Comparison of ENCODE assay signal across 8 cellular contexts in genomic region chr10:102678842-102679289, GRCh38. TPM values are rescaled to one million over a fixed set of nuclear protein-coding genes. Genes with fewer than 3 reads are reported as not detected.
DNase-seq lines count a peak whose midpoint lies in the region; ATAC-seq, FAIRE-seq and TF ChIP-seq lines count a peak whose summit lies in the region.

No MANE protein-coding gene starts in this region.

- no peaks in the 10 kb centered on the region for H3K9me3 ChIP-seq in keratinocyte (ENCODE audit: control insufficient read depth, low read depth, low read length)

- intact Hi-C loops in MCF 10A (cut with micrococcal nuclease) = loop anchor here (5.0 kb wide), 1 partner anchor 33 kb away; the partner anchor contains the start of genes ARL3 and SFXN2

- peaks cover 4% of the 10 kb centered on the region for H3K4me1 Mint-ChIP-seq in MCF 10A (ENCODE audit: insufficient read depth, unreplicated experiment)
- H3K4me1 Mint-ChIP-seq in stimulated activated memory B cell treated with anti-CD40 and anti-IgM and Interleukin-4, amounts not matched to agents 10 μg/mL and 1 μg/mL and 100 μg/mL, for 72 hours = peaks cover 31% of the 10 kb centered on the region
- peaks cover 22% of the 10 kb centered on the region for H3K4me1 Mint-ChIP-seq in activated T-helper 17 cell treated with anti-CD3 and anti-CD28 coated beads, Interleukin-2, amount 50 U/mL, for 72 hours

- H3K4me3 Mint-ChIP-seq in MCF 10A (ENCODE audit: unreplicated experiment) = no peak overlapping the region
- no peak overlapping the region for H3K4me3 Mint-ChIP-seq in stimulated activated memory B cell treated with anti-CD40 and anti-IgM and Interleukin-4, amounts not matched to agents 10 μg/mL and 1 μg/mL and 100 μg/mL, for 72 hours
- H3K4me3 Mint-ChIP-seq in activated T-helper 17 cell treated with anti-CD3 and anti-CD28 coated beads, Interleukin-2, amount 50 U/mL, for 72 hours = no peak overlapping the region

- CTCF ChIA-PET in MCF 10A (lab: Yijun Ruan, JAX) = interaction anchor here (0.9 to 3.1 kb wide), 12 partner anchors 9 to 34 kb away, joined by 3 to 14 read pairs (median 5); partner anchors contain the start of gene ARL3

- H3K36me3 ChIP-seq in keratinocyte (ENCODE audit: control insufficient read depth in 2 of 2, extremely low read depth in 1 of 2, insufficient read depth in 2 of 2, low read length in 2 of 2) = peaks cover 0 to 3% of the 10 kb centered on the region in 2 experiments

- no peaks in the 10 kb centered on the region for H4K20me1 ChIP-seq in keratinocyte (ENCODE audit: control insufficient read depth, extremely low read depth, insufficient read depth, low read length)

- H2AFZ ChIP-seq in keratinocyte (ENCODE audit: control insufficient read depth, low read length) = no peak overlapping the region

- no TSS peak for BruUV-seq in MCF 10A (replicated peaks; lab: Mats Ljungman, UMichigan)

- TF ChIP-seq CTCF in MCF 10A (IDR thresholded peaks at IDR 0.05; ENCODE audit: unreplicated experiment) = peak; percentile 66
- peak; percentile 40 to 78 (median 75) for TF ChIP-seq CTCF in keratinocyte (optimal IDR thresholded peaks at IDR 0.05 in 1 of 3, IDR thresholded peaks at IDR 0.05 in 1 of 3, conservative IDR thresholded peaks at IDR 0.05 in 1 of 3; ENCODE audit: extremely low read depth in 1 of 3, insufficient read depth in 2 of 3, low read length in 3 of 3)

- H3K79me2 ChIP-seq in keratinocyte (ENCODE audit: control insufficient read depth, insufficient read depth, low read length) = no peaks in the 10 kb centered on the region

- ATAC-seq in stimulated activated memory B cell treated with anti-CD40 and anti-IgM and Interleukin-4, amounts not matched to agents 10 μg/mL and 1 μg/mL and 100 μg/mL, for 72 hours = peak; percentile 46
- ATAC-seq in activated T-helper 17 cell treated with anti-CD3 and anti-CD28 coated beads, Interleukin-2, amount 50 U/mL, for 72 hours (replicated peaks) = no peak
- no peak for ATAC-seq in HG03571 (IDR thresholded peaks at IDR 0.05; ENCODE audit: unreplicated experiment)

- FAIRE-seq in GM18507 (lab: Jason Lieb, UNC) (peak; percentile 60), keratinocyte (lab: Jason Lieb, UNC) (no peak)

- H3K27me3 Mint-ChIP-seq in MCF 10A (ENCODE audit: insufficient read depth, unreplicated experiment) = no peaks in the 10 kb centered on the region
- H3K27me3 Mint-ChIP-seq in stimulated activated memory B cell treated with anti-CD40 and anti-IgM and Interleukin-4, amounts not matched to agents 10 μg/mL and 1 μg/mL and 100 μg/mL, for 72 hours = no peaks in the 10 kb centered on the region
- H3K27me3 Mint-ChIP-seq in activated T-helper 17 cell treated with anti-CD3 and anti-CD28 coated beads, Interleukin-2, amount 50 U/mL, for 72 hours = no peaks in the 10 kb centered on the region

- no peaks in the 10 kb centered on the region for H3K9me1 ChIP-seq in keratinocyte (ENCODE audit: control insufficient read depth, extremely low read depth, insufficient read depth, low read length)

- POLR2A ChIA-PET in MCF 10A (lab: Yijun Ruan, JAX) = interaction anchor here (0.5 to 3.1 kb wide), 6 partner anchors 32 to 434 kb away, joined by 3 to 13 read pairs (median 4); partner anchors contain the start of genes ARL3 and TRIM8

- H3K27ac Mint-ChIP-seq in MCF 10A (ENCODE audit: low read depth, unreplicated experiment) = no peak overlapping the region
- H3K27ac Mint-ChIP-seq in stimulated activated memory B cell treated with anti-CD40 and anti-IgM and Interleukin-4, amounts not matched to agents 10 μg/mL and 1 μg/mL and 100 μg/mL, for 72 hours = peak overlapping the region; percentile 14
- no peak overlapping the region for H3K27ac Mint-ChIP-seq in activated T-helper 17 cell treated with anti-CD3 and anti-CD28 coated beads, Interleukin-2, amount 50 U/mL, for 72 hours

- H3K4me1 ChIP-seq in keratinocyte (ENCODE audit: control insufficient read depth, extremely low read depth, insufficient read depth, low read length) = peaks cover 17% of the 10 kb centered on the region

- dilution Hi-C loops in keratinocyte (cut with MboI; ENCODE audit: extremely low pct_ligation_motif_present, low sequenced_read_pairs) = no loop called here

- no peak overlapping the region for H3K4me3 ChIP-seq in keratinocyte (ENCODE audit: control insufficient read depth in 2 of 3, extremely low read depth in 1 of 3, insufficient read depth in 2 of 3, low read depth in 1 of 3, low read length in 3 of 3)

- H3K27ac ChIP-seq in keratinocyte (ENCODE audit: control insufficient read depth, insufficient read depth, low read length) = no peak overlapping the region

- H3K4me2 ChIP-seq in keratinocyte (ENCODE audit: control insufficient read depth, extremely low read depth, insufficient read depth, low read depth, low read length) = no peak overlapping the region

- H3K9ac ChIP-seq in keratinocyte (ENCODE audit: control insufficient read depth, extremely low read depth, insufficient read depth, low read length) = no peak overlapping the region

- H3K9me3 Mint-ChIP-seq in MCF 10A (ENCODE audit: unreplicated experiment) = no peaks in the 10 kb centered on the region
- H3K9me3 Mint-ChIP-seq in stimulated activated memory B cell treated with anti-CD40 and anti-IgM and Interleukin-4, amounts not matched to agents 10 μg/mL and 1 μg/mL and 100 μg/mL, for 72 hours = no peaks in the 10 kb centered on the region
- H3K9me3 Mint-ChIP-seq in activated T-helper 17 cell treated with anti-CD3 and anti-CD28 coated beads, Interleukin-2, amount 50 U/mL, for 72 hours = no peaks in the 10 kb centered on the region

- H3K27me3 ChIP-seq in keratinocyte (ENCODE audit: control insufficient read depth, extremely low read depth, insufficient read depth, low read length) = no peaks in the 10 kb centered on the region

- H3K36me3 Mint-ChIP-seq in MCF 10A (ENCODE audit: insufficient read depth, unreplicated experiment) = peaks cover 12% of the 10 kb centered on the region
- H3K36me3 Mint-ChIP-seq in stimulated activated memory B cell treated with anti-CD40 and anti-IgM and Interleukin-4, amounts not matched to agents 10 μg/mL and 1 μg/mL and 100 μg/mL, for 72 hours = peaks cover 7% of the 10 kb centered on the region
- peaks cover 45% of the 10 kb centered on the region for H3K36me3 Mint-ChIP-seq in activated T-helper 17 cell treated with anti-CD3 and anti-CD28 coated beads, Interleukin-2, amount 50 U/mL, for 72 hours (ENCODE audit: low read depth)

- DNase-seq in AG08396 (ENCODE audit: low spot score) (peak; percentile 68), GM18507 (ENCODE audit: extremely low spot score, insufficient read length, low read depth) (no peak), NCI-H510A treated with DMSO at 0.1 percent for 48 hours (lab: John Stamatoyannopoulos, UW) (peak; percentile 97), MCF 10A (ENCODE audit: unreplicated experiment) (peak; percentile 63), keratinocyte (ENCODE audit: low read depth, low spot score) (no peak)

RNA-seq across cellular contexts. Expression of gene TRIM8, which starts 34.6 kb away (rescaled TPM):
- total RNA-seq in MCF 10A (2022) = 73.5 and 78.1 TPM in 2 replicates
- 16.9 to 45.1 TPM (median 24.8 TPM) in 3 replicates for polyA plus RNA-seq in keratinocyte
- polyA plus RNA-seq in keratinocyte (2011; ENCODE audit: low read depth) = 38.5 TPM
- 23.0 and 34.3 TPM in 2 replicates for polyA plus RNA-seq in keratinocyte (2011; cell fraction: cytosol; rRNA removed)
- polyA plus RNA-seq in keratinocyte (2011; cell fraction: nucleus; rRNA removed) = 30.9 and 34.4 TPM in 2 replicates
- polyA plus RNA-seq in keratinocyte (2012; ENCODE audit: low replicate concordance) = 39.4 and 51.3 TPM in 2 replicates
- polyA minus RNA-seq in keratinocyte = 15.2 to 53.0 TPM (median 16.7 TPM) in 3 replicates
- polyA minus RNA-seq in keratinocyte (2011; cell fraction: cytosol; rRNA and poly(A)+ RNA removed) = 36.4 TPM
- polyA minus RNA-seq in keratinocyte (2011; cell fraction: nucleus; rRNA and poly(A)+ RNA removed) = 22.9 and 24.1 TPM in 2 replicates
- 10 to 100 TPM; 60.0 to 73.9 TPM for total RNA-seq in activated T-helper 17 cell treated with anti-CD3 and anti-CD28 coated beads, Interleukin-2, amount 50 U/mL, for 72 hours

RNA-seq across cellular contexts. Expression of gene ARL3, which starts 35.3 kb away (rescaled TPM):
- 6.8 and 7.0 TPM in 2 replicates for total RNA-seq in MCF 10A (2022)
- 7.0 to 10.7 TPM (median 9.2 TPM) in 3 replicates for polyA plus RNA-seq in keratinocyte
- 15.2 TPM for polyA plus RNA-seq in keratinocyte (2011; ENCODE audit: low read depth)
- polyA plus RNA-seq in keratinocyte (2011; cell fraction: cytosol; rRNA removed) = 8.3 and 9.4 TPM in 2 replicates
- 2.9 and 3.1 TPM in 2 replicates for polyA plus RNA-seq in keratinocyte (2011; cell fraction: nucleus; rRNA removed)
- polyA plus RNA-seq in keratinocyte (2012; ENCODE audit: low replicate concordance) = 9.7 and 11.4 TPM in 2 replicates
- 2.1 to 2.3 TPM (median 2.1 TPM) in 3 replicates for polyA minus RNA-seq in keratinocyte
- polyA minus RNA-seq in keratinocyte (2011; cell fraction: cytosol; rRNA and poly(A)+ RNA removed) = 3.6 TPM
- polyA minus RNA-seq in keratinocyte (2011; cell fraction: nucleus; rRNA and poly(A)+ RNA removed) = 0.53 and 1.2 TPM in 2 replicates
- 10 to 100 TPM; 14.3 to 14.7 TPM for total RNA-seq in activated T-helper 17 cell treated with anti-CD3 and anti-CD28 coated beads, Interleukin-2, amount 50 U/mL, for 72 hours

RNA-seq across cellular contexts. Expression of gene SFXN2, which starts 35.6 kb away (rescaled TPM):
- 7.2 and 12.9 TPM in 2 replicates for total RNA-seq in MCF 10A (2022)
- 1.7 to 5.7 TPM (median 5.0 TPM) in 3 replicates for polyA plus RNA-seq in keratinocyte
- 0.20 TPM for polyA plus RNA-seq in keratinocyte (2011; ENCODE audit: low read depth)
- polyA plus RNA-seq in keratinocyte (2011; cell fraction: cytosol; rRNA removed) = 2.5 TPM in 2 replicates
- 2.4 and 3.1 TPM in 2 replicates for polyA plus RNA-seq in keratinocyte (2011; cell fraction: nucleus; rRNA removed)
- polyA plus RNA-seq in keratinocyte (2012; ENCODE audit: low replicate concordance) = 0.45 and 4.8 TPM in 2 replicates
- polyA minus RNA-seq in keratinocyte = 6.3 to 24.1 TPM (median 11.6 TPM) in 3 replicates
- polyA minus RNA-seq in keratinocyte (2011; cell fraction: cytosol; rRNA and poly(A)+ RNA removed) = 4.2 TPM
- polyA minus RNA-seq in keratinocyte (2011; cell fraction: nucleus; rRNA and poly(A)+ RNA removed) = 1.1 and 2.3 TPM in 2 replicates
- total RNA-seq in activated T-helper 17 cell treated with anti-CD3 and anti-CD28 coated beads, Interleukin-2, amount 50 U/mL, for 72 hours = 10 to 100 TPM; 18.0 to 28.0 TPM

Comparison
In these comparisons a context has a peak if more than half of its experiments do, and no peak if none do; other contexts are left out.
1. DNase-seq: peak in AG08396 (single experiment), NCI-H510A treated with DMSO at 0.1 percent for 48 hours (single experiment) and MCF 10A (single experiment); none in GM18507 (single experiment) and keratinocyte (single experiment).